Comparison of ENCODE assay signal across 2 cellular contexts in the genomic region with DNA sequence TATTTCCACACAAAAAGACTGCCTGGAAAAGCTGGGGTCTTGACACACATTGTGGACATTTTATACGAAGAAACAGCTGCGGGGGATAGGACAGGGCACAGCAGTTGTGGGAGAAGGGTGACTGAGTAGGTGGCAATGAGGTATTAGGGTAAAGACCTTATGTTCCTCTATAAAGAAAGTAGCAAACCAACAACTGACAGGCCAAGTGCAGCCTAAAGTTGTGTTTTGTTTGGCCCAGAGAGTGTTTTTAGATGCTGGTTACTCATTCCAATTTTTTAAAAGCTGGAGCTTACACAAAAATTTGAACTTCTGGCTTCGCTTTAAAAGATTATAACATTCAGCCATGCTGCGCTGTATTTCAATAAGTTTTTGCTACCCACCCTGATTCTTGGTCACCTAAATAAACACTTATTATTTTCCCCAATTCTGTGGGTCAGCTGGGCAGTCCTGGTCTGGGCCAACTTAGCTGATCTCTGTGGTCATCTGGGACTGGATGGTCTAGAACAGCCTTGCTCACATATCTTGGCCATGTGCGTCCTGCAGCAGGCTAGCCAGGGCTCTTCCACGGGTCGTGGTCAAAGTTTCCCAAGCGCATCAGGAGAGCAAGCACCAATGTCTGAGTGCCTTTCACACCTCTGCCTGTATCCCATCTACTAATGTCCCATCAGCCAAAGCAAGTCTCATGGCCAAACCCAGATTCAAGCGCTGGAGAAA. TPM values are rescaled to one million over a fixed set of nuclear protein-coding genes. Genes with fewer than 3 reads are reported as not detected.
"Had no signal": no experiment of that assay in that cellular context is flagged by ENCODE, and none has a peak within 500 bp of the region (broad histone marks: within the 10 kb centered on the region; RNA-seq: fewer than 3 reads in every experiment).

No MANE protein-coding gene starts in this region.

RNA-seq across cellular contexts. Expression of a gene that starts 51.8 kb away (rescaled TPM):
- total RNA-seq: suprapubic skin, urinary bladder had no signal
